ENCODE assay signal across 8 cellular contexts in the genomic region with DNA sequence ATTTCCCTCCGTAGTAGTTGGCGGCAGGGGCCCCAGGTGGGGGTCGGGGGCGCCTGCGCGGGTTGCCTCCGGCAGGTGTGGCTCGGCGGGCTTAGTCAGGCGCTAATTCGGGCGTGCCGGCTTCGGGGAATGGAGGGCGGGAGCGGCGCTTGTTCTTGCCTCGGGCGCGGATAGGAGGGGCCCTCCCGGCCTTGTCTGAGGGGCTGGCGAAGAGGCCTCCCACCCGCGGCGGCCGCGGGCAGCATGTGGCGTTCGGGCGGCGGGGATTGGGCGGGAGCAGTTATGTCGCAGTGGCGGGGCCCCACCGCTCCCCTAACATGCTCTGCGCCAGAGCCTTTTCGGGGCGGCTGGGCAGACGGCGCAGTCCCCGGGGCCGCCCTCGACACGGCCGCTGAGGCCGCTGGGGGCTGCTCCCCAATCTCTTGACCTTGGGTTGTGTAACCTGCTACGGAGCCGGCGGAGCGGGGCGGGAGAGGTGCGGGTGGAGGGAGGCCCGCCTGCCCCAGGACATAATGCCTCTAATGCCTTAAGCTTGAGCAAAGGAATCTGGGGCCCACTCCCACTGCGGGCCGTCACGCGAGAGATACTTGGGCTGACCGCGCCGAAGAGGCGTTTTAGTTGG. TPM values are rescaled to one million over a fixed set of nuclear protein-coding genes. Genes with fewer than 3 reads are reported as not detected.
DNase-seq lines count a peak whose midpoint lies in the region; ATAC-seq, FAIRE-seq and TF ChIP-seq lines count a peak whose summit lies in the region.

No MANE protein-coding gene starts in this region.

- DNase-seq in GM13976 (ENCODE audit: low spot score) (peak; percentile 42), Panc1 (ENCODE audit: low read depth, low spot score) (no peak), globus pallidus (ENCODE audit: low spot score) (peak; percentile 44), omental fat pad (ENCODE audit: low spot score) (no peak), thoracic aorta (ENCODE audit: low spot score) (peak; percentile 22), HTR-8/SVneo (ENCODE audit: insufficient read length, low spot score) (no peak)
- DNase-seq in activated naive CD4-positive, alpha-beta T cell (lab: John Stamatoyannopoulos, UW) = peak; percentile 54 to 65 (median 57)

- H3K27me3 ChIP-seq in Panc1 (ENCODE audit: control insufficient read depth, insufficient read depth, low read length) (no peaks in the 10 kb centered on the region), thoracic aorta (replicated peaks; ENCODE audit: insufficient read depth) (no peaks in the 10 kb centered on the region)

- H3K27ac ChIP-seq in Panc1 (ENCODE audit: low read length) (peak overlapping the region; percentile 86), thoracic aorta (peak overlapping the region; percentile 90 to 93)

- in situ Hi-C loops in GM13976 (cut with MboI; ENCODE audit: low sequenced_read_pairs, unreplicated experiment) (loop anchor here (10.0 kb wide), 1 partner anchor 191 kb away; no protein-coding TSS in a partner anchor), Panc1 (cut with HindIII; ENCODE audit: low pct_unique_long_range_greater_than_20kb, low sequenced_read_pairs) (loop anchor here (5.0 to 10.0 kb wide), 2 partner anchors 201 to 343 kb away; no protein-coding TSS in a partner anchor)

- CTCF ChIA-PET in Panc1 (lab: Charles Lee) = interaction anchor here (3.9 kb wide), 1 partner anchor 193 kb away, joined by 24 read pairs; no protein-coding TSS in a partner anchor

- intact Hi-C loops in Panc1 (cut with micrococcal nuclease; ENCODE audit: unreplicated experiment) = loop anchor here (2.0 kb wide), 1 partner anchor 61 kb away; a partner anchor contains a TSS

- TSS peak; percentile 90 for BruUV-seq in Panc1 (replicated peaks; lab: Mats Ljungman, UMichigan)

- no peaks in the 10 kb centered on the region; the same call in 1 of the 2 replicates for H3K36me3 ChIP-seq in Panc1 (ENCODE audit: control insufficient read depth, insufficient read depth, low read length)
- H3K36me3 ChIP-seq in thoracic aorta = no peaks in the 10 kb centered on the region

- peak; percentile 11 for ATAC-seq in HG03039 (IDR thresholded peaks at IDR 0.05; ENCODE audit: unreplicated experiment)
- peak; percentile 31 for ATAC-seq in Panc1
- ATAC-seq in omental fat pad (ENCODE audit: low FRiP score) = peak; percentile 33
- ATAC-seq in thoracic aorta (ENCODE audit: insufficient number of reproducible peaks, low FRiP score, low read depth) = no peak

- peak overlapping the region; percentile 85 to 88 for H3K4me3 ChIP-seq in Panc1 (ENCODE audit: low read depth in 2 of 2, low read length in 2 of 2)
- peak overlapping the region; percentile 93 for H3K4me3 ChIP-seq in thoracic aorta

- POLR2A ChIA-PET in Panc1 (lab: Charles Lee) = interaction anchor here (0.5 to 4.6 kb wide), 5 partner anchors 22 to 392 kb away, joined by 3 to 98 read pairs (median 6); a partner anchor contains a TSS

- FAIRE-seq in HTR-8/SVneo (lab: Jason Lieb, UNC) = no peak

- H3K4me1 ChIP-seq in Panc1 (ENCODE audit: control insufficient read depth, insufficient read depth, low read length) (peaks cover 34% of the 10 kb centered on the region), thoracic aorta (ENCODE audit: control insufficient read depth in 1 of 2, low read depth in 2 of 2) (peaks cover 20 to 41% of the 10 kb centered on the region in 2 donors)

- H3K9me3 ChIP-seq in Panc1 (ENCODE audit: control insufficient read depth, insufficient read depth, low read depth, low read length) = no peaks in the 10 kb centered on the region
- H3K9me3 ChIP-seq in thoracic aorta = no peaks in the 10 kb centered on the region

- TF ChIP-seq CTCF in GM13976 (IDR thresholded peaks at IDR 0.05; ENCODE audit: borderline replicate concordance, control extremely low read depth, extremely low read depth, insufficient read depth, missing control alignments) (no peak), Panc1 (IDR thresholded peaks at IDR 0.05) (no peak), omental fat pad (IDR thresholded peaks at IDR 0.05) (no peak), thoracic aorta (IDR thresholded peaks at IDR 0.05) (no peak)

RNA-seq across cellular contexts. Expression of a gene that starts 1.1 kb away (rescaled TPM):
- 81.7 TPM for total RNA-seq in Panc1 (2021; ENCODE audit: unreplicated experiment)
- 31.5 TPM for polyA plus RNA-seq in Panc1 (2012; ENCODE audit: insufficient read length)
- 100 to 1,000 TPM in 2 of 4 donors, 10 to 100 TPM in 2; 66.0 to 229 (median 90.0) TPM for total RNA-seq in omental fat pad
- total RNA-seq in thoracic aorta = 100 to 1,000 TPM in 1 of 2 donors, 10 to 100 TPM in 1; 49.5 to 120 TPM

Comparison
In these comparisons a context has a peak if more than half of its experiments do, and no peak if none do; other contexts are left out.
1. DNase-seq: peak in GM13976 (single experiment), activated naive CD4-positive, alpha-beta T cell (4 of 4), globus pallidus (single experiment) and thoracic aorta (single experiment); none in Panc1 (single experiment), omental fat pad (single experiment) and HTR-8/SVneo (single experiment).